Comparison of ENCODE assay signal across 9 cellular contexts in genomic region chr7:78924581-78924980, GRCh38.
A peak's percentile ranks its signal among the peaks of the same experiment; 100 is the strongest.
DNase-seq lines count a peak whose midpoint lies in the region; ATAC-seq and TF ChIP-seq lines count a peak whose summit lies in the region.
"Had no signal": no experiment of that assay in that cellular context is flagged by ENCODE, and none has a peak within 500 bp of the region (broad histone marks: within the 10 kb centered on the region; RNA-seq: fewer than 3 reads in every experiment).

No MANE protein-coding gene starts in this region.

- POLR2A ChIA-PET in naive thymus-derived CD4-positive, alpha-beta T cell (lab: Charles Lee), result no interaction called here

- no peak overlapping the region for H3K4me3 Mint-ChIP-seq in naive thymus-derived CD4-positive, alpha-beta T cell

- H3K4me1 Mint-ChIP-seq in naive thymus-derived CD4-positive, alpha-beta T cell, result no peaks in the 10 kb centered on the region

- no peaks in the 10 kb centered on the region for H3K4me1 ChIP-seq in OCI-LY1 (ENCODE audit: insufficient read depth, low read length, severe bottlenecking)
- no peaks in the 10 kb centered on the region for H3K4me1 ChIP-seq in naive thymus-derived CD4-positive, alpha-beta T cell (ENCODE audit: control insufficient read depth in 2 of 2, insufficient read depth in 2 of 2, low read length in 2 of 2)
- no peaks in the 10 kb centered on the region for H3K4me1 ChIP-seq in suprapubic skin

- H3K27ac ChIP-seq in 22Rv1 (no peak overlapping the region), OCI-LY1 (ENCODE audit: low read depth, low read length, poor library complexity, severe bottlenecking) (no peak overlapping the region), suprapubic skin (no peak overlapping the region)
- no peak overlapping the region for H3K27ac ChIP-seq in naive thymus-derived CD4-positive, alpha-beta T cell (ENCODE audit: low read depth, low read length)

- no peaks in the 10 kb centered on the region for H3F3A ChIP-seq in OCI-LY1 (ENCODE audit: insufficient read depth, low read length)

- intact Hi-C loops in naive thymus-derived CD4-positive, alpha-beta T cell (cut with micrococcal nuclease), result no loop called here

- no peak overlapping the region for H3K9ac ChIP-seq in OCI-LY1 (ENCODE audit: low read length)

- peaks cover 0 to 8% (median 0%) of the 10 kb centered on the region in 11 donors for H3K9me3 Mint-ChIP-seq in naive thymus-derived CD4-positive, alpha-beta T cell

- H2AFZ ChIP-seq in OCI-LY1 (ENCODE audit: low read length), result no peak overlapping the region

- H3K79me2 ChIP-seq in OCI-LY1 (ENCODE audit: insufficient read depth, low read length), result no peaks in the 10 kb centered on the region

- no peaks in the 10 kb centered on the region for H3K27me3 Mint-ChIP-seq in naive thymus-derived CD4-positive, alpha-beta T cell

- no peak overlapping the region for H3K4me2 ChIP-seq in OCI-LY1 (ENCODE audit: low read length)

- H3K4me3 ChIP-seq in GM12864 (ENCODE audit: low read depth, low read length) (no peak overlapping the region), OCI-LY1 (ENCODE audit: low read depth, low read length, poor library complexity, severe bottlenecking) (no peak overlapping the region), foreskin fibroblast (ENCODE audit: low read depth in 1 of 2, low read length in 2 of 2) (no peak overlapping the region), suprapubic skin (no peak overlapping the region)
- H3K4me3 ChIP-seq in naive thymus-derived CD4-positive, alpha-beta T cell (ENCODE audit: low read length), result no peak overlapping the region

- H3K9me3 ChIP-seq in OCI-LY1 (ENCODE audit: low read length) (no peaks in the 10 kb centered on the region), suprapubic skin (no peaks in the 10 kb centered on the region)
- no peaks in the 10 kb centered on the region for H3K9me3 ChIP-seq in naive thymus-derived CD4-positive, alpha-beta T cell (ENCODE audit: control insufficient read depth in 2 of 3, low read length in 3 of 3)

- H3K9me2 ChIP-seq in OCI-LY1 (ENCODE audit: low read depth, low read length), result no peaks in the 10 kb centered on the region

- 32% methylated on average over 2 of the region's 2 CpGs for WGBS in suprapubic skin

- H4K20me1 ChIP-seq in OCI-LY1 (ENCODE audit: insufficient read depth, low read length), result no peaks in the 10 kb centered on the region

- H3K27me3 ChIP-seq in OCI-LY1 (ENCODE audit: insufficient read depth, low read length), result no peaks in the 10 kb centered on the region
- no peaks in the 10 kb centered on the region for H3K27me3 ChIP-seq in naive thymus-derived CD4-positive, alpha-beta T cell (ENCODE audit: control insufficient read depth in 2 of 2, insufficient read depth in 2 of 2, low read length in 2 of 2)
- H3K27me3 ChIP-seq in suprapubic skin, result no peaks in the 10 kb centered on the region

- no peak for TF ChIP-seq EP300 in suprapubic skin (IDR thresholded peaks at IDR 0.05)

- no peak for TF ChIP-seq POLR2A in suprapubic skin (IDR thresholded peaks at IDR 0.05)

- CTCF ChIA-PET in naive thymus-derived CD4-positive, alpha-beta T cell (lab: Charles Lee), result no interaction called here

- no peaks in the 10 kb centered on the region for H3K36me3 Mint-ChIP-seq in naive thymus-derived CD4-positive, alpha-beta T cell

- peak; percentile 60 for TF ChIP-seq CTCF in 22Rv1 (IDR thresholded peaks at IDR 0.05)
- TF ChIP-seq CTCF in GM12864 (IDR thresholded peaks at IDR 0.05; ENCODE audit: low read depth, low read length, missing control alignments), result peak; percentile 20
- 0 out of 2 replicates have a peak, but pooled peaks have one; percentile 15 for TF ChIP-seq CTCF in OCI-LY1 (IDR thresholded peaks at IDR 0.05; ENCODE audit: low read length)
- no peak for TF ChIP-seq CTCF in foreskin fibroblast (IDR thresholded peaks at IDR 0.05; ENCODE audit: low read depth, low read length)
- TF ChIP-seq CTCF in suprapubic skin (IDR thresholded peaks at IDR 0.05), result no peak

- no peak overlapping the region for H3K27ac Mint-ChIP-seq in naive thymus-derived CD4-positive, alpha-beta T cell

- H3K36me3 ChIP-seq in OCI-LY1 (ENCODE audit: insufficient read depth, low read length) (no peaks in the 10 kb centered on the region), suprapubic skin (no peaks in the 10 kb centered on the region)
- H3K36me3 ChIP-seq in naive thymus-derived CD4-positive, alpha-beta T cell (ENCODE audit: control insufficient read depth in 2 of 3, insufficient read depth in 3 of 3, low read length in 3 of 3), result no peaks in the 10 kb centered on the region

- no peak for DNase-seq in GM12864 (ENCODE audit: low read depth)
- peak; percentile 4 to 50 for DNase-seq in foreskin fibroblast
- no peak for DNase-seq in activated CD8-positive, alpha-beta memory T cell treated with anti-CD3 and anti-CD28 coated beads, Interleukin-2, amount 50 U/mL, for 4 hours
- DNase-seq in naive thymus-derived CD4-positive, alpha-beta T cell, result no peak
- no peak for DNase-seq in stimulated activated CD4-positive, alpha-beta T cell treated with anti-CD3 and anti-CD28 coated beads, Interleukin-2, amount 100 ng/mL, for 24 hours
- DNase-seq in suprapubic skin (ENCODE audit: low spot score in 2 of 2), result no peak
- DNase-seq: DND-41 had no signal

- ATAC-seq in naive thymus-derived CD4-positive, alpha-beta T cell, result no peak

Comparison
In these comparisons a context has a peak if more than half of its experiments do, and no peak if none do; other contexts are left out.
1. CTCF ChIP-seq: peak in 22Rv1 (single experiment), GM12864 (single experiment) and OCI-LY1 (single experiment); none in foreskin fibroblast (single experiment) and suprapubic skin (0 of 2).
2. DNase-seq: peak in foreskin fibroblast (2 of 2); none in GM12864 (single experiment), activated CD8-positive, alpha-beta memory T cell treated with anti-CD3 and anti-CD28 coated beads, Interleukin-2, amount 50 U/mL, for 4 hours (single experiment), naive thymus-derived CD4-positive, alpha-beta T cell (0 of 9), stimulated activated CD4-positive, alpha-beta T cell treated with anti-CD3 and anti-CD28 coated beads, Interleukin-2, amount 100 ng/mL, for 24 hours (0 of 2) and suprapubic skin (0 of 2).